ENCODE assay signal across 17 cellular contexts in the genomic region with DNA sequence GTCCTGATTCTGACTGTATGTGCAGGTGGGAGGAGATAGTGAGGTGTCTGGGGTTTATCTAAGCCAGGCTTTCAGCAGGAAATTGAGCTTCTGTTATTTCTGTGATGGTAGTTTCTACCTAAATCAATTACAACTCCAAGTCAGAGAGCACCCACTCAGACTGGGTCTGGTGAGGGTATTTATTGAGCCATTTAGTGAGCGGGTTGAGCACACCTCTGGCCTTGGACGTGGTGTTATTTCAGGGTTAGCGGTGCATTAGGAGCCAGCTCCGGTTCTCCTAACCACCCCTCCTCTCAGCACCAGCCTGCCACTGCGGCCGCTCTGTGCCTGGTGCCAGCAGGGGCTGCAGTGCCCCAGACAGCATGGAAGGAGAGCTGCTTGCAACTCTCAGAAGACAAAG.
"Had no signal": no experiment of that assay in that cellular context is flagged by ENCODE, and none has a peak within 500 bp of the region (broad histone marks: within the 10 kb centered on the region; RNA-seq: fewer than 3 reads in every experiment).

No MANE protein-coding gene starts in this region.

- H3K27ac ChIP-seq: epithelial cell of prostate, esophagus muscularis mucosa, gastroesophageal sphincter, ovary, right atrium auricular region, stomach, thoracic aorta, uterus had no signal

- H3K4me3 ChIP-seq: esophagus muscularis mucosa, gastroesophageal sphincter, ovary, right atrium auricular region, stomach, thoracic aorta, uterus had no signal

- H3K27me3 ChIP-seq: ovary, right atrium auricular region, uterus had no signal

- H3K9me3 ChIP-seq: esophagus muscularis mucosa, gastroesophageal sphincter, ovary, right atrium auricular region, stomach, thoracic aorta, uterus had no signal

- H3K4me1 ChIP-seq: esophagus muscularis mucosa, gastroesophageal sphincter, right atrium auricular region, stomach, uterus had no signal

- H3K36me3 ChIP-seq: esophagus muscularis mucosa, gastroesophageal sphincter, ovary, right atrium auricular region, stomach, thoracic aorta, uterus had no signal

- ATAC-seq: gastroesophageal sphincter, left lobe of liver, natural killer cell had no signal

- DNase-seq: effector memory CD4-positive, alpha-beta T cell; glutamatergic neuron; immature natural killer cell; natural killer cell; ovary; small intestine; stimulated activated CD4-positive, alpha-beta T cell treated with anti-CD3 and anti-CD28 coated beads, Interleukin-12 subunit alpha, Interleukin-12 subunit beta, amount 100 ng/mL, for 4 hours; stimulated activated naive CD4-positive, alpha-beta T cell; substantia nigra; uterus had no signal
